In the genomic region with DNA sequence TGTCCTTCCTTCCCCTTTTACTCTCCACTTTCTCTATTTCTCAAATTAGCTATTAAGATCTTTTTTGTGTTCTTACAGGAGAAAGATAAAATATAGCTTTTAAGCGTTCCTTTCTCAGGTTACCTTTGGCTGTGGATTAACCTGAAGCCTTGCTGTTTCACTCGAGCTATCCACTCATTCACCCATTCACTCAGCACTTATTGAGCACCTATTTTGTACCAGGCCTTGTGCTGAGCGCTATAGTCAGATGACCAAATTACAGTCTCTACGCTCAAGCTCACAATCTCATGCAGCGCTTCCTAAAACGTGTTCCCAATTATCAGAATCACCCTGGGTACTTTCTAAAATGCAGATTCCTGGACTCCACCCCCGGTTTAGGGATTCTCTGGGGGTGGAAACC, we compare ENCODE assay signal across 11 cellular contexts. TPM values are rescaled to one million over a fixed set of nuclear protein-coding genes. Genes with fewer than 3 reads are reported as not detected.
DNase-seq lines count a peak whose midpoint lies in the region; ATAC-seq, FAIRE-seq and TF ChIP-seq lines count a peak whose summit lies in the region.
"Had no signal": no experiment of that assay in that cellular context is flagged by ENCODE, and none has a peak within 500 bp of the region (broad histone marks: within the 10 kb centered on the region; RNA-seq: fewer than 3 reads in every experiment).

No MANE protein-coding gene starts in this region.

- H3K27me3 ChIP-seq in astrocyte (ENCODE audit: insufficient read depth, low read length) (no peaks in the 10 kb centered on the region), ascending aorta (no peaks in the 10 kb centered on the region)

- H3K9me3 ChIP-seq in astrocyte (ENCODE audit: insufficient read depth, low read depth, low read length) (no peaks in the 10 kb centered on the region), ascending aorta (no peaks in the 10 kb centered on the region)

- H3K27ac ChIP-seq in C4-2B (peak overlapping the region; percentile 85), astrocyte (ENCODE audit: low read depth, low read length) (no peak overlapping the region), ascending aorta (no peak overlapping the region)

- TF ChIP-seq CTCF in C4-2B (conservative IDR thresholded peaks at IDR 0.05) (no peak), astrocyte (IDR thresholded peaks at IDR 0.05; ENCODE audit: insufficient read depth, low read depth, low read length) (no peak), ascending aorta (IDR thresholded peaks at IDR 0.05) (no peak)

- peak overlapping the region; percentile 93 for H3K9ac ChIP-seq in astrocyte (ENCODE audit: low read length)

- H3K4me3 ChIP-seq in astrocyte (ENCODE audit: insufficient read depth, low read depth, low read length) (peak overlapping the region; percentile 98), ascending aorta (no peak overlapping the region)

- peaks cover 4% of the 10 kb centered on the region for H4K20me1 ChIP-seq in astrocyte (ENCODE audit: insufficient read depth, low read length)

- peaks cover 10% of the 10 kb centered on the region for H3K4me1 ChIP-seq in astrocyte (ENCODE audit: insufficient read depth, low read length)
- peaks cover 4 to 5% of the 10 kb centered on the region in 2 donors for H3K4me1 ChIP-seq in ascending aorta

- DNase-seq in astrocyte (ENCODE audit: low read depth) (no peak), left colon (no peak), ascending aorta (ENCODE audit: low spot score in 2 of 2) (no peak), ecto neural progenitor cell (ENCODE audit: low spot score) (no peak)
- DNase-seq in naive thymus-derived CD8-positive, alpha-beta T cell, result no peak
- no peak for DNase-seq in effector CD4-positive, alpha-beta T cell
- DNase-seq: foreskin melanocyte, GDM1, NCI-H2081 had no signal

- H3K4me1 Mint-ChIP-seq in IgD-negative memory B cell (peaks cover 7 to 15% (median 15%) of the 10 kb centered on the region in 3 donors), astrocyte (ENCODE audit: low read depth, unreplicated experiment) (peaks cover 21% of the 10 kb centered on the region)
- peaks cover 0 to 33% (median 21%) of the 10 kb centered on the region in 4 donors for H3K4me1 Mint-ChIP-seq in naive thymus-derived CD8-positive, alpha-beta T cell

- no peak for FAIRE-seq in astrocyte (lab: Jason Lieb, UNC)

- peaks cover 2% of the 10 kb centered on the region for H3K36me3 ChIP-seq in astrocyte (ENCODE audit: insufficient read depth, low read length)
- H3K36me3 ChIP-seq in ascending aorta, result no peaks in the 10 kb centered on the region

- no peak overlapping the region for H2AFZ ChIP-seq in astrocyte (ENCODE audit: low read depth, low read length)

- H3K9me3 Mint-ChIP-seq in IgD-negative memory B cell, result no peaks in the 10 kb centered on the region
- no peaks in the 10 kb centered on the region for H3K9me3 Mint-ChIP-seq in astrocyte (ENCODE audit: unreplicated experiment)
- H3K9me3 Mint-ChIP-seq in naive thymus-derived CD8-positive, alpha-beta T cell, result no peaks in the 10 kb centered on the region

- H3K36me3 Mint-ChIP-seq in IgD-negative memory B cell, result no peaks in the 10 kb centered on the region
- peaks cover 6% of the 10 kb centered on the region for H3K36me3 Mint-ChIP-seq in astrocyte (ENCODE audit: low read depth, unreplicated experiment)
- H3K36me3 Mint-ChIP-seq in naive thymus-derived CD8-positive, alpha-beta T cell, result peaks cover 0 to 2% (median 0%) of the 10 kb centered on the region in 3 donors

- ATAC-seq in naive thymus-derived CD8-positive, alpha-beta T cell, result no peak
- ATAC-seq in left colon, result no peak

- H3K27me3 Mint-ChIP-seq in IgD-negative memory B cell (no peaks in the 10 kb centered on the region), astrocyte (ENCODE audit: low read depth, unreplicated experiment) (no peaks in the 10 kb centered on the region)
- no peaks in the 10 kb centered on the region for H3K27me3 Mint-ChIP-seq in naive thymus-derived CD8-positive, alpha-beta T cell

- POLR2A ChIA-PET in naive thymus-derived CD8-positive, alpha-beta T cell (lab: Charles Lee), result interaction anchor here (0.8 to 2.5 kb wide), 4 partner anchors 211 to 501 kb away, joined by 3 to 23 read pairs (median 6); partner anchors contain the start of genes CPNE1, RBM12, RBM39 and SCAND1

- intact Hi-C loops in left colon (cut with DNase I, micrococcal nuclease), result no loop called here
- intact Hi-C loops in ascending aorta (cut with DNase I), result no loop called here

- peaks cover 25% of the 10 kb centered on the region for H3K79me2 ChIP-seq in astrocyte (ENCODE audit: insufficient read depth, low read length)

- H3K27ac Mint-ChIP-seq in IgD-negative memory B cell (peak overlapping the region in 2 of 3 donors; percentile 60 to 96), astrocyte (ENCODE audit: unreplicated experiment) (peak overlapping the region; percentile 77)
- H3K27ac Mint-ChIP-seq in naive thymus-derived CD8-positive, alpha-beta T cell, result peak overlapping the region in 7 of 10 donors; percentile 18 to 100 (median 87)

- H3K4me3 Mint-ChIP-seq in IgD-negative memory B cell (peak overlapping the region; percentile 89 to 99 (median 96)), astrocyte (ENCODE audit: unreplicated experiment) (peak overlapping the region; percentile 94)
- peak overlapping the region; percentile 11 to 98 (median 94) for H3K4me3 Mint-ChIP-seq in naive thymus-derived CD8-positive, alpha-beta T cell

- peak overlapping the region; percentile 92 for H3K4me2 ChIP-seq in astrocyte (ENCODE audit: low read length)

RNA-seq across cellular contexts. Expression of gene CEP250, which starts 1.8 kb away (rescaled TPM):
- polyA plus RNA-seq in IgD-negative memory B cell, result 23.1 TPM
- total RNA-seq in astrocyte, result 81.2 and 107 TPM in 2 replicates
- total RNA-seq in naive thymus-derived CD8-positive, alpha-beta T cell, result 10 to 100 TPM; 54.9 to 65.4 TPM
- 10 to 100 TPM in 1 of 3 donors, 1 to 10 TPM in 2; 4.5 to 17.5 (median 6.0) TPM for polyA plus RNA-seq in naive thymus-derived CD8-positive, alpha-beta T cell
- 10 to 100 TPM; 22.5 to 23.2 TPM for total RNA-seq in left colon
- 17.0 TPM for total RNA-seq in ascending aorta

RNA-seq across cellular contexts. Expression of gene GDF5, which starts 15.6 kb away (rescaled TPM):
- polyA plus RNA-seq in IgD-negative memory B cell, result not detected
- total RNA-seq in astrocyte (12.6 and 15.9 TPM in 2 replicates), left colon (under 1 TPM in 1 of 2 donors, not detected in 1; 0.47 TPM), ascending aorta (0.21 TPM)
- not detected for total RNA-seq in naive thymus-derived CD8-positive, alpha-beta T cell
- not detected for polyA plus RNA-seq in naive thymus-derived CD8-positive, alpha-beta T cell

RNA-seq across cellular contexts. Expression of gene UQCC1, which starts 41.9 kb away (rescaled TPM):
- polyA plus RNA-seq in IgD-negative memory B cell, result 19.7 TPM
- 44.5 and 49.0 TPM in 2 replicates for total RNA-seq in astrocyte
- 10 to 100 TPM; 54.3 to 57.0 TPM for total RNA-seq in naive thymus-derived CD8-positive, alpha-beta T cell
- 10 to 100 TPM in 2 of 3 donors, 1 to 10 TPM in 1; 9.6 to 17.5 (median 13.1) TPM for polyA plus RNA-seq in naive thymus-derived CD8-positive, alpha-beta T cell
- total RNA-seq in left colon, result 10 to 100 TPM; 57.2 to 63.1 TPM
- total RNA-seq in ascending aorta, result 14.8 TPM
